Comparison of ENCODE assay signal across 8 cellular contexts in genomic region chr11:84289381-84289906, GRCh38.
A peak's percentile ranks its signal among the peaks of the same experiment; 100 is the strongest.
DNase-seq lines count a peak whose midpoint lies in the region; ATAC-seq, FAIRE-seq and TF ChIP-seq lines count a peak whose summit lies in the region.
"Had no signal": no experiment of that assay in that cellular context is flagged by ENCODE, and none has a peak within 500 bp of the region (broad histone marks: within the 10 kb centered on the region; RNA-seq: fewer than 3 reads in every experiment).

No MANE protein-coding gene starts in this region.

- TF ChIP-seq CTCF in coronary artery (IDR thresholded peaks at IDR 0.05): no peak

- H3K9me3 Mint-ChIP-seq in stimulated activated naive CD8-positive, alpha-beta T cell treated with anti-CD3 and anti-CD28 coated beads, Interleukin-15, amount 100 ng/mL, for 72 hours: peaks cover 8 to 13% of the 10 kb centered on the region in 2 donors

- FAIRE-seq in GM19239 (lab: Jason Lieb, UNC): no peak

- no peak overlapping the region for H3K27ac Mint-ChIP-seq in stimulated activated naive CD8-positive, alpha-beta T cell treated with anti-CD3 and anti-CD28 coated beads, Interleukin-15, amount 100 ng/mL, for 72 hours

- no peaks in the 10 kb centered on the region for H3K27me3 Mint-ChIP-seq in stimulated activated naive CD8-positive, alpha-beta T cell treated with anti-CD3 and anti-CD28 coated beads, Interleukin-15, amount 100 ng/mL, for 72 hours

- H3K4me3 ChIP-seq in coronary artery: no peak overlapping the region

- H3K4me1 Mint-ChIP-seq in stimulated activated naive CD8-positive, alpha-beta T cell treated with anti-CD3 and anti-CD28 coated beads, Interleukin-15, amount 100 ng/mL, for 72 hours: no peaks in the 10 kb centered on the region

- ATAC-seq in HG02938 (IDR thresholded peaks at IDR 0.05; ENCODE audit: unreplicated experiment) (peak; percentile 99), SK-N-SH treated with all-trans-retinoic acid at 6 μM for 48 hours (peak; percentile 85)
- peak; percentile 86 for ATAC-seq in stimulated activated naive CD8-positive, alpha-beta T cell treated with anti-CD3 and anti-CD28 coated beads, Interleukin-15, amount 100 ng/mL, for 72 hours

- H3K27ac ChIP-seq in coronary artery: no peak overlapping the region
- H3K27ac ChIP-seq: parathyroid adenoma had no signal

- H3K4me3 Mint-ChIP-seq in stimulated activated naive CD8-positive, alpha-beta T cell treated with anti-CD3 and anti-CD28 coated beads, Interleukin-15, amount 100 ng/mL, for 72 hours: no peak overlapping the region

- peak; percentile 3 for DNase-seq in GM19239 (ENCODE audit: insufficient read length, low spot score)
- DNase-seq in stimulated activated naive CD8-positive, alpha-beta T cell treated with anti-CD3 and anti-CD28 coated beads, Interleukin-15, amount 100 ng/mL, for 72 hours: no peak
- DNase-seq in SHP77 treated with DMSO at 0.1 percent for 48 hours (lab: John Stamatoyannopoulos, UW): no peak
- DNase-seq in coronary artery (ENCODE audit: low spot score): no peak
- DNase-seq in stimulated activated CD4-positive, alpha-beta T cell treated with anti-CD3 and anti-CD28 coated beads, Interleukin-1b, Interleukin-23, amount 100 ng/mL, for 48 hours: no peak

TF ChIP-seq in SK-N-SH treated with all-trans-retinoic acid at 6 μM for 48 hours, 23 proteins besides CTCF, POLR2A, EP300 and RAD21:
- TF ChIP-seq ZC3H10 (CRISPR knock-in tag; IDR thresholded peaks at IDR 0.05): peak; percentile 27; the same call in 1 of the 2 replicates
- no peak for TF ChIP-seq ISL1 (CRISPR knock-in tag; IDR thresholded peaks at IDR 0.05)
- no peak for TF ChIP-seq ZNF8 (CRISPR knock-in tag; IDR thresholded peaks at IDR 0.05)
- TF ChIP-seq ZFP30 (CRISPR knock-in tag; IDR thresholded peaks at IDR 0.05): no peak
TF ChIP-seq in SK-N-SH treated with all-trans-retinoic acid at 6 μM for 48 hours: peak in this region for 1.
